In genomic region chr11:855796-856195, GRCh38 we compare ENCODE assay signal across 26 cellular contexts. TPM values are rescaled to one million over a fixed set of nuclear protein-coding genes. Genes with fewer than 3 reads are reported as not detected.
"Had no signal": no experiment of that assay in that cellular context is flagged by ENCODE, and none has a peak within 500 bp of the region (broad histone marks: within the 10 kb centered on the region; RNA-seq: fewer than 3 reads in every experiment).

No MANE protein-coding gene starts in this region.

- H3K36me3 ChIP-seq: gastrocnemius medialis, ovary, suprapubic skin, transverse colon, upper lobe of right lung, uterus had no signal

- H3K9me3 ChIP-seq: gastrocnemius medialis, heart right ventricle, left lung, ovary, psoas muscle, spleen, suprapubic skin, transverse colon, upper lobe of right lung, uterus had no signal

- H3K4me3 ChIP-seq: coronary artery, gastrocnemius medialis, heart right ventricle, left lung, ovary, psoas muscle, skin epidermis, spleen, suprapubic skin, transverse colon, upper lobe of right lung, uterus had no signal

- H3K4me3 Mint-ChIP-seq: effector memory CD8-positive, alpha-beta T cell; mesothelial cell of epicardium; naive thymus-derived CD4-positive, alpha-beta T cell; stimulated activated naive CD8-positive, alpha-beta T cell treated with anti-CD3 and anti-CD28 coated beads, Interleukin-15, amount 100 ng/mL, for 72 hours had no signal

- DNase-seq: effector memory CD8-positive, alpha-beta T cell; foreskin fibroblast; gastrocnemius medialis; heart right ventricle; hippocampal formation; left cardiac atrium; left lung; mesenchymal stem cell; naive thymus-derived CD4-positive, alpha-beta T cell; occipital lobe; ovary; posterior cingulate gyrus; psoas muscle; right cardiac atrium; spleen; stimulated activated CD4-positive, alpha-beta T cell treated with anti-CD3 and anti-CD28 coated beads, Interleukin-4, amount 100 ng/mL, for 4 hours; stimulated activated naive CD4-positive, alpha-beta T cell; stimulated activated naive CD8-positive, alpha-beta T cell treated with anti-CD3 and anti-CD28 coated beads, Interleukin-15, amount 100 ng/mL, for 72 hours; transverse colon; upper lobe of right lung; uterus had no signal

- H3K27ac ChIP-seq: coronary artery, gastrocnemius medialis, heart right ventricle, left lung, ovary, psoas muscle, suprapubic skin, transverse colon, upper lobe of right lung, uterus had no signal

- H3K36me3 Mint-ChIP-seq: mesothelial cell of epicardium; naive thymus-derived CD4-positive, alpha-beta T cell had no signal

- H3K9me3 Mint-ChIP-seq: effector memory CD8-positive, alpha-beta T cell; mesothelial cell of epicardium; naive thymus-derived CD4-positive, alpha-beta T cell; nephron; stimulated activated naive CD8-positive, alpha-beta T cell treated with anti-CD3 and anti-CD28 coated beads, Interleukin-15, amount 100 ng/mL, for 72 hours had no signal

- H3K27me3 Mint-ChIP-seq: effector memory CD8-positive, alpha-beta T cell; naive thymus-derived CD4-positive, alpha-beta T cell; stimulated activated naive CD8-positive, alpha-beta T cell treated with anti-CD3 and anti-CD28 coated beads, Interleukin-15, amount 100 ng/mL, for 72 hours had no signal

- H3K27ac Mint-ChIP-seq: effector memory CD8-positive, alpha-beta T cell; mesothelial cell of epicardium; naive thymus-derived CD4-positive, alpha-beta T cell had no signal

- H3K27me3 ChIP-seq: gastrocnemius medialis, heart right ventricle, ovary, suprapubic skin, upper lobe of right lung, uterus had no signal

- ATAC-seq: effector memory CD8-positive, alpha-beta T cell; gastrocnemius medialis; heart right ventricle; left cardiac atrium; left lung; naive thymus-derived CD4-positive, alpha-beta T cell; psoas muscle; right cardiac atrium; stimulated activated naive CD8-positive, alpha-beta T cell treated with anti-CD3 and anti-CD28 coated beads, Interleukin-15, amount 100 ng/mL, for 72 hours; upper lobe of right lung had no signal

RNA-seq across cellular contexts. Expression of gene CRACR2B, which starts 28.1 kb away (rescaled TPM):
- polyA plus RNA-seq: naive thymus-derived CD4-positive, alpha-beta T cell had no signal
